ENCODE assay signal across 27 cellular contexts in genomic region chr15:90513448-90513847, GRCh38.
"Had no signal": no experiment of that assay in that cellular context is flagged by ENCODE, and none has a peak within 500 bp of the region (broad histone marks: within the 10 kb centered on the region; RNA-seq: fewer than 3 reads in every experiment).

No MANE protein-coding gene starts in this region.

- H3K4me3 ChIP-seq: breast epithelium, esophagus squamous epithelium, heart right ventricle, lower lobe of right lung, tibial nerve had no signal

- H3K27ac ChIP-seq: breast epithelium, epithelial cell of prostate, esophagus squamous epithelium, lower lobe of right lung, tibial nerve, WERI-Rb-1 had no signal

- H3K36me3 ChIP-seq: breast epithelium, esophagus squamous epithelium, heart right ventricle, lower lobe of right lung, tibial nerve, WERI-Rb-1 had no signal

- ATAC-seq: activated CD4-positive, CD25-positive, alpha-beta regulatory T cell treated with anti-CD3 and anti-CD28 coated beads, Interleukin-2, amount 50 U/mL, for 24 hours; left lobe of liver; lower lobe of right lung; natural killer cell treated with Interleukin-12 subunit alpha and Interleukin-12 subunit beta and Interleukin-15 and Interleukin-18, amount 100 ng/mL, for 72 hours; right cardiac atrium had no signal

- H3K4me1 ChIP-seq: breast epithelium, esophagus squamous epithelium, lower lobe of right lung, tibial nerve had no signal

- DNase-seq: activated CD4-positive, alpha-beta memory T cell treated with anti-CD3 and anti-CD28 coated beads for 36 hours; activated CD4-positive, alpha-beta T cell treated with anti-CD3 and anti-CD28 coated beads for 48 hours; activated CD8-positive, alpha-beta memory T cell treated with anti-CD3 and anti-CD28 coated beads, Interleukin-2, amount 50 U/mL, for 4 hours; activated effector memory CD4-positive, alpha-beta T cell treated with anti-CD3 and anti-CD28 coated beads, Interleukin-2, amount 50 U/mL, for 16 hours; activated naive CD4-positive, alpha-beta T cell treated with anti-CD3 and anti-CD28 coated beads for 36 hours; activated naive CD8-positive, alpha-beta T cell treated with anti-CD3 and anti-CD28 coated beads for 36 hours; activated T-cell treated with anti-CD3 and anti-CD28 coated beads, Interleukin-2, amount 50 U/mL, for 1 hour; amygdala; central memory CD4-positive, alpha-beta T cell; esophagus squamous epithelium; foreskin melanocyte; heart right ventricle; kidney glomerular epithelial cell; lower lobe of right lung; mesenchymal stem cell; right cardiac atrium; stimulated activated CD4-positive, alpha-beta T cell treated with anti-CD3 and anti-CD28 coated beads, Interleukin-2, amount 100 ng/mL, for 48 hours; stimulated activated naive CD4-positive, alpha-beta T cell treated with Interleukin-2 at 50 U/mL for 16 hours; T1000; WERI-Rb-1 had no signal

- H3K27me3 ChIP-seq: breast epithelium, esophagus squamous epithelium, heart right ventricle, tibial nerve had no signal

- FAIRE-seq: endometrium had no signal
